Comparison of ENCODE assay signal across 8 cellular contexts in genomic region chr16:31508706-31509523, GRCh38. TPM values are rescaled to one million over a fixed set of nuclear protein-coding genes. Genes with fewer than 3 reads are reported as not detected.
A peak's percentile ranks its signal among the peaks of the same experiment; 100 is the strongest.
DNase-seq lines count a peak whose midpoint lies in the region; ATAC-seq and TF ChIP-seq lines count a peak whose summit lies in the region.

No MANE protein-coding gene starts in this region.

- in situ Hi-C loops in gastrocnemius medialis (cut with MboI; ENCODE audit: low sequenced_read_pairs in 4 of 4) = loop anchor here in 3 of 4 donors (10.0 to 25.0 kb wide), 4 partner anchors 54 to 378 kb away; partner anchors contain the start of genes ZNF267 (in 2 of the 3) and ARMC5 (in 1 of the 3)

- peak overlapping the region; percentile 95 for H3K4me3 Mint-ChIP-seq in activated T-helper 1 cell treated with anti-CD3 and anti-CD28 coated beads, Interleukin-12 subunit alpha, Interleukin-12 subunit beta, Interleukin-2, Interleukin-4 antibody, amounts not matched to agents 30 ng/mL and 10 ng/mL and 1 ng/mL, durations not matched to agents 14 hours and 24 hours and 36 hours

- peaks cover 9% of the 10 kb centered on the region for H3K36me3 Mint-ChIP-seq in activated T-helper 1 cell treated with anti-CD3 and anti-CD28 coated beads, Interleukin-12 subunit alpha, Interleukin-12 subunit beta, Interleukin-2, Interleukin-4 antibody, amounts not matched to agents 30 ng/mL and 10 ng/mL and 1 ng/mL, durations not matched to agents 14 hours and 24 hours and 36 hours (ENCODE audit: low read depth)

- DNase-seq in AG08396 (ENCODE audit: low spot score) (peak; percentile 39), HCEC 1CT (peak; percentile 42), left cardiac atrium (no peak), gastrocnemius medialis (no peak), NCI-H510A treated with DMSO at 0.1 percent for 48 hours (lab: John Stamatoyannopoulos, UW) (no peak)
- DNase-seq in activated T-helper 1 cell treated with anti-CD3 and anti-CD28 coated beads, Interleukin-12 subunit alpha, Interleukin-12 subunit beta, Interleukin-2, Interleukin-4 antibody, amounts not matched to agents 30 ng/mL and 10 ng/mL and 1 ng/mL, durations not matched to agents 14 hours and 24 hours and 36 hours (ENCODE audit: low spot score) = no peak

- H3K27me3 ChIP-seq in gastrocnemius medialis = no peaks in the 10 kb centered on the region

- peak overlapping the region; percentile 74 to 98 (median 87) for H3K4me3 ChIP-seq in gastrocnemius medialis

- peaks cover 49% of the 10 kb centered on the region for H3K4me1 Mint-ChIP-seq in activated T-helper 1 cell treated with anti-CD3 and anti-CD28 coated beads, Interleukin-12 subunit alpha, Interleukin-12 subunit beta, Interleukin-2, Interleukin-4 antibody, amounts not matched to agents 30 ng/mL and 10 ng/mL and 1 ng/mL, durations not matched to agents 14 hours and 24 hours and 36 hours (ENCODE audit: low read depth)

- H3K36me3 ChIP-seq in gastrocnemius medialis = no peaks in the 10 kb centered on the region

- no peak for TF ChIP-seq CTCF in gastrocnemius medialis (IDR thresholded peaks at IDR 0.05 in 4 of 5, conservative IDR thresholded peaks at IDR 0.05 in 1 of 5)

- peaks cover 24 to 28% of the 10 kb centered on the region in 2 donors for H3K4me1 ChIP-seq in gastrocnemius medialis

- H3K27me3 Mint-ChIP-seq in activated T-helper 1 cell treated with anti-CD3 and anti-CD28 coated beads, Interleukin-12 subunit alpha, Interleukin-12 subunit beta, Interleukin-2, Interleukin-4 antibody, amounts not matched to agents 30 ng/mL and 10 ng/mL and 1 ng/mL, durations not matched to agents 14 hours and 24 hours and 36 hours (ENCODE audit: insufficient read depth) = no peaks in the 10 kb centered on the region

- ATAC-seq in left cardiac atrium (peak; percentile 9), gastrocnemius medialis (peak; percentile 13 to 23), HG03520 (IDR thresholded peaks at IDR 0.05; ENCODE audit: unreplicated experiment) (no peak), HG03135 (IDR thresholded peaks at IDR 0.05; ENCODE audit: unreplicated experiment) (no peak)

- intact Hi-C loops in activated T-helper 1 cell treated with anti-CD3 and anti-CD28 coated beads, Interleukin-12 subunit alpha, Interleukin-12 subunit beta, Interleukin-2, Interleukin-4 antibody, amounts not matched to agents 30 ng/mL and 10 ng/mL and 1 ng/mL, durations not matched to agents 14 hours and 24 hours and 36 hours (cut with micrococcal nuclease) = loop anchor here (1.0 to 2.0 kb wide), 4 partner anchors 22 to 186 kb away; partner anchors contain the start of gene ARMC5
- intact Hi-C loops in left cardiac atrium (cut with DNase I) = loop anchor here in 1 of 2 donors (10.0 kb wide), 2 partner anchors 206 to 366 kb away; partner anchors contain the start of gene ZNF267
- intact Hi-C loops in gastrocnemius medialis (cut with DNase I; ENCODE audit: low total_unique reads) = loop anchor here (1.0 to 10.0 kb wide), 4 partner anchors 36 to 366 kb away; partner anchors contain the start of genes ARMC5, TGFB1I1 and ZNF267

- no peaks in the 10 kb centered on the region for H3K9me3 ChIP-seq in gastrocnemius medialis

- no peaks in the 10 kb centered on the region for H3K9me3 Mint-ChIP-seq in activated T-helper 1 cell treated with anti-CD3 and anti-CD28 coated beads, Interleukin-12 subunit alpha, Interleukin-12 subunit beta, Interleukin-2, Interleukin-4 antibody, amounts not matched to agents 30 ng/mL and 10 ng/mL and 1 ng/mL, durations not matched to agents 14 hours and 24 hours and 36 hours

- peak overlapping the region; percentile 93 for H3K27ac Mint-ChIP-seq in activated T-helper 1 cell treated with anti-CD3 and anti-CD28 coated beads, Interleukin-12 subunit alpha, Interleukin-12 subunit beta, Interleukin-2, Interleukin-4 antibody, amounts not matched to agents 30 ng/mL and 10 ng/mL and 1 ng/mL, durations not matched to agents 14 hours and 24 hours and 36 hours

- H3K27ac ChIP-seq in gastrocnemius medialis = peak overlapping the region; percentile 88 to 93 (median 91)

- TF ChIP-seq POLR2A in gastrocnemius medialis (IDR thresholded peaks at IDR 0.05) = no peak

RNA-seq across cellular contexts. Expression of gene RUSF1, which starts 0.7 kb away (rescaled TPM):
- total RNA-seq in activated T-helper 1 cell treated with anti-CD3 and anti-CD28 coated beads, Interleukin-12 subunit alpha, Interleukin-12 subunit beta, Interleukin-2, Interleukin-4 antibody, amounts not matched to agents 30 ng/mL and 10 ng/mL and 1 ng/mL, durations not matched to agents 14 hours and 24 hours and 36 hours = 36.3 and 42.2 TPM in 2 replicates
- 10 to 100 TPM; 25.6 to 36.6 TPM for total RNA-seq in left cardiac atrium
- 10 to 100 TPM in 1 of 4 donors, 1 to 10 TPM in 3; 6.7 to 15.1 (median 8.5) TPM for total RNA-seq in gastrocnemius medialis

RNA-seq across cellular contexts. Expression of gene AHSP, which starts 18.8 kb away (rescaled TPM):
- total RNA-seq in activated T-helper 1 cell treated with anti-CD3 and anti-CD28 coated beads, Interleukin-12 subunit alpha, Interleukin-12 subunit beta, Interleukin-2, Interleukin-4 antibody, amounts not matched to agents 30 ng/mL and 10 ng/mL and 1 ng/mL, durations not matched to agents 14 hours and 24 hours and 36 hours = not detected in 2 replicates
- not detected for total RNA-seq in left cardiac atrium
- not detected for total RNA-seq in gastrocnemius medialis

RNA-seq across cellular contexts. Expression of gene SLC5A2, which starts 26.0 kb away (rescaled TPM):
- not detected in 2 replicates for total RNA-seq in activated T-helper 1 cell treated with anti-CD3 and anti-CD28 coated beads, Interleukin-12 subunit alpha, Interleukin-12 subunit beta, Interleukin-2, Interleukin-4 antibody, amounts not matched to agents 30 ng/mL and 10 ng/mL and 1 ng/mL, durations not matched to agents 14 hours and 24 hours and 36 hours
- total RNA-seq in left cardiac atrium (not detected), gastrocnemius medialis (not detected)

RNA-seq across cellular contexts. Expression of gene TGFB1I1, which starts 37.0 kb away (rescaled TPM):
- total RNA-seq in activated T-helper 1 cell treated with anti-CD3 and anti-CD28 coated beads, Interleukin-12 subunit alpha, Interleukin-12 subunit beta, Interleukin-2, Interleukin-4 antibody, amounts not matched to agents 30 ng/mL and 10 ng/mL and 1 ng/mL, durations not matched to agents 14 hours and 24 hours and 36 hours = 0.78 and 1.2 TPM in 2 replicates
- total RNA-seq in left cardiac atrium (10 to 100 TPM; 33.2 to 57.9 TPM), gastrocnemius medialis (10 to 100 TPM in 1 of 4 donors, 1 to 10 TPM in 3; 4.6 to 14.4 (median 7.4) TPM)

RNA-seq across cellular contexts. Expression of gene ARMC5, which starts 49.6 kb away (rescaled TPM):
- 11.2 and 12.7 TPM in 2 replicates for total RNA-seq in activated T-helper 1 cell treated with anti-CD3 and anti-CD28 coated beads, Interleukin-12 subunit alpha, Interleukin-12 subunit beta, Interleukin-2, Interleukin-4 antibody, amounts not matched to agents 30 ng/mL and 10 ng/mL and 1 ng/mL, durations not matched to agents 14 hours and 24 hours and 36 hours
- total RNA-seq in left cardiac atrium (1 to 10 TPM; 7.0 to 8.9 TPM), gastrocnemius medialis (10 to 100 TPM; 13.9 to 24.3 (median 19.4) TPM)

Comparison
In these comparisons a context has a peak if more than half of its experiments do, and no peak if none do; other contexts are left out.
1. DNase-seq: peak in AG08396 (single experiment) and HCEC 1CT (single experiment); none in activated T-helper 1 cell treated with anti-CD3 and anti-CD28 coated beads, Interleukin-12 subunit alpha, Interleukin-12 subunit beta, Interleukin-2, Interleukin-4 antibody, amounts not matched to agents 30 ng/mL and 10 ng/mL and 1 ng/mL, durations not matched to agents 14 hours and 24 hours and 36 hours (single experiment), left cardiac atrium (single experiment), gastrocnemius medialis (0 of 2) and NCI-H510A treated with DMSO at 0.1 percent for 48 hours (single experiment).
2. ATAC-seq: peak in left cardiac atrium (2 of 2) and gastrocnemius medialis (2 of 2); none in HG03520 (single experiment) and HG03135 (single experiment).